Comparison of ENCODE assay signal across 10 cellular contexts in the genomic region with DNA sequence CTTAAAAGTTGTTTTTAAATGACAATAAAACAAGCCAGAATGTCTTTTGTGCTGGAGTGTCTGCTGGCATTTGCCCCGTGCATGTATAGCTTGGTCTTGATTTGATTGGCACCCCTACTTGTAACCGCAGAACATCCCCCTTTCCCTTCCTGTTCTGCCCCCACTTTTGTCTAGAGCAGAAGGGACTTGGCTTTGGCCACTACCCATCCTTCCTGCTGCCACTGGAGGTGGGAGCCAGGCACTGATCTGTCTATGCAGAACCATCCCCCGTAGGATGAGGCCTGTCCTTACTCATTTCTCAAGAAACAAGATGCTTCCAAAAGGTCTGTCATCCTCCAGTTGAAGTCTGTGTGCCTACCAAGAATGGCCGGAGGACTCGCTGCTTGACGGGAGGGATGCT. TPM values are rescaled to one million over a fixed set of nuclear protein-coding genes. Genes with fewer than 3 reads are reported as not detected.
DNase-seq lines count a peak whose midpoint lies in the region; ATAC-seq and TF ChIP-seq lines count a peak whose summit lies in the region.
"Had no signal": no experiment of that assay in that cellular context is flagged by ENCODE, and none has a peak within 500 bp of the region (broad histone marks: within the 10 kb centered on the region; RNA-seq: fewer than 3 reads in every experiment).

No MANE protein-coding gene starts in this region.

- no peaks in the 10 kb centered on the region for H3K79me2 ChIP-seq in parathyroid adenoma

- H3K9me3 ChIP-seq in BLaER1 treated with 17β-estradiol and CSF1 and Interleukin-3, amounts not matched to agents 10 nM and 100 nM (replicated peaks in 1 of 11), result no peaks in the 10 kb centered on the region
- H3K9me3 ChIP-seq in parathyroid adenoma (ENCODE audit: control insufficient read depth, low read length), result no peaks in the 10 kb centered on the region

- no peaks in the 10 kb centered on the region for H3K9me3 Mint-ChIP-seq in IgD-negative memory B cell
- H3K9me3 Mint-ChIP-seq in effector memory CD8-positive, alpha-beta T cell, result no peaks in the 10 kb centered on the region

- peaks cover 0 to 21% (median 18%) of the 10 kb centered on the region in 3 donors for H3K4me1 Mint-ChIP-seq in IgD-negative memory B cell
- peaks cover 27 to 39% of the 10 kb centered on the region in 2 donors for H3K4me1 Mint-ChIP-seq in effector memory CD8-positive, alpha-beta T cell (ENCODE audit: low read depth in 2 of 2)

- peak overlapping the region; percentile 94 to 100 (median 99) for H3K4me2 ChIP-seq in BLaER1 treated with 17β-estradiol and CSF1 and Interleukin-3, amounts not matched to agents 10 nM and 100 nM
- H3K4me2 ChIP-seq in parathyroid adenoma (ENCODE audit: low read length), result no peak overlapping the region

- DNase-seq in effector memory CD8-positive, alpha-beta T cell, result no peak
- DNase-seq in OCI-M1 (lab: John Stamatoyannopoulos, UW), result no peak
- DNase-seq in activated naive CD4-positive, alpha-beta T cell treated with anti-CD3 and anti-CD28 coated beads, Interleukin-2, amount 50 U/mL, for 16 hours, result no peak
- DNase-seq: activated gamma-delta T cell; effector memory CD4-positive, alpha-beta T cell had no signal

- peaks cover 2% of the 10 kb centered on the region for H3K36me3 Mint-ChIP-seq in IgD-negative memory B cell
- peaks cover 18% of the 10 kb centered on the region for H3K36me3 Mint-ChIP-seq in effector memory CD8-positive, alpha-beta T cell (ENCODE audit: insufficient read depth)

- ATAC-seq in effector memory CD8-positive, alpha-beta T cell (replicated peaks), result no peak
- ATAC-seq in esophagus mucosa (no peak), HG02610 (IDR thresholded peaks at IDR 0.05; ENCODE audit: unreplicated experiment) (no peak)

- H3K36me3 ChIP-seq in BLaER1 treated with 17β-estradiol and CSF1 and Interleukin-3, amounts not matched to agents 10 nM and 100 nM, result peaks cover 5 to 39% (median 24%) of the 10 kb centered on the region in 11 experiments
- H3K36me3 ChIP-seq in parathyroid adenoma (ENCODE audit: control insufficient read depth, insufficient read depth, low read length), result no peaks in the 10 kb centered on the region

- no peaks in the 10 kb centered on the region for H3K27me3 Mint-ChIP-seq in IgD-negative memory B cell
- H3K27me3 Mint-ChIP-seq in effector memory CD8-positive, alpha-beta T cell, result no peaks in the 10 kb centered on the region

- peaks cover 0 to 31% (median 7%) of the 10 kb centered on the region in 11 experiments; a peak in 9 of 22 replicates for H4K20me1 ChIP-seq in BLaER1 treated with 17β-estradiol and CSF1 and Interleukin-3, amounts not matched to agents 10 nM and 100 nM

- peak overlapping the region in 2 of 3 donors; percentile 31 to 45 for H3K27ac Mint-ChIP-seq in IgD-negative memory B cell
- H3K27ac Mint-ChIP-seq in effector memory CD8-positive, alpha-beta T cell, result peak overlapping the region; percentile 28 to 88

- TF ChIP-seq CTCF in parathyroid adenoma (IDR thresholded peaks at IDR 0.05), result no peak

- peak overlapping the region in 9 of 10 experiments; percentile 69 to 96 (median 87); a peak in 16 of 20 replicates for H3K4me3 ChIP-seq in BLaER1 treated with 17β-estradiol and CSF1 and Interleukin-3, amounts not matched to agents 10 nM and 100 nM
- no peak overlapping the region for H3K4me3 ChIP-seq in parathyroid adenoma (ENCODE audit: low read depth, low read length)

- H2AFZ ChIP-seq in parathyroid adenoma, result no peak overlapping the region

- H3K9ac ChIP-seq in BLaER1 treated with 17β-estradiol and CSF1 and Interleukin-3, amounts not matched to agents 10 nM and 100 nM, result peak overlapping the region in 10 of 11 experiments; percentile 81 to 96 (median 90); a peak in 20 of 22 replicates
- no peak overlapping the region for H3K9ac ChIP-seq in parathyroid adenoma

- H3K4me3 Mint-ChIP-seq in IgD-negative memory B cell, result peak overlapping the region in 3 of 4 donors; percentile 74 to 94 (median 85)
- peak overlapping the region; percentile 83 to 86 for H3K4me3 Mint-ChIP-seq in effector memory CD8-positive, alpha-beta T cell

- peak overlapping the region; percentile 67 to 100 (median 98); a peak in 21 of 22 replicates for H3K27ac ChIP-seq in BLaER1 treated with 17β-estradiol and CSF1 and Interleukin-3, amounts not matched to agents 10 nM and 100 nM
- H3K27ac ChIP-seq in parathyroid adenoma, result peak overlapping the region; percentile 82

- no peaks in the 10 kb centered on the region for H3K27me3 ChIP-seq in BLaER1 treated with 17β-estradiol and CSF1 and Interleukin-3, amounts not matched to agents 10 nM and 100 nM
- H3K27me3 ChIP-seq in parathyroid adenoma (ENCODE audit: control insufficient read depth, insufficient read depth, low read length), result no peaks in the 10 kb centered on the region

- H3K4me1 ChIP-seq in BLaER1 treated with 17β-estradiol and CSF1 and Interleukin-3, amounts not matched to agents 10 nM and 100 nM, result peaks cover 85 to 94% (median 91%) of the 10 kb centered on the region in 10 experiments
- H3K4me1 ChIP-seq in parathyroid adenoma, result peaks cover 32% of the 10 kb centered on the region

RNA-seq across cellular contexts. Expression of a gene that starts 1.2 kb away (rescaled TPM):
- 12.9 TPM for polyA plus RNA-seq in IgD-negative memory B cell
- total RNA-seq in esophagus mucosa, result 16.1 TPM

RNA-seq across cellular contexts. Expression of a gene that starts 46.2 kb away (rescaled TPM):
- 11.8 TPM for polyA plus RNA-seq in IgD-negative memory B cell
- total RNA-seq in esophagus mucosa, result 22.5 TPM
